1 cellular context compared by ENCODE assay signal in the genomic region with DNA sequence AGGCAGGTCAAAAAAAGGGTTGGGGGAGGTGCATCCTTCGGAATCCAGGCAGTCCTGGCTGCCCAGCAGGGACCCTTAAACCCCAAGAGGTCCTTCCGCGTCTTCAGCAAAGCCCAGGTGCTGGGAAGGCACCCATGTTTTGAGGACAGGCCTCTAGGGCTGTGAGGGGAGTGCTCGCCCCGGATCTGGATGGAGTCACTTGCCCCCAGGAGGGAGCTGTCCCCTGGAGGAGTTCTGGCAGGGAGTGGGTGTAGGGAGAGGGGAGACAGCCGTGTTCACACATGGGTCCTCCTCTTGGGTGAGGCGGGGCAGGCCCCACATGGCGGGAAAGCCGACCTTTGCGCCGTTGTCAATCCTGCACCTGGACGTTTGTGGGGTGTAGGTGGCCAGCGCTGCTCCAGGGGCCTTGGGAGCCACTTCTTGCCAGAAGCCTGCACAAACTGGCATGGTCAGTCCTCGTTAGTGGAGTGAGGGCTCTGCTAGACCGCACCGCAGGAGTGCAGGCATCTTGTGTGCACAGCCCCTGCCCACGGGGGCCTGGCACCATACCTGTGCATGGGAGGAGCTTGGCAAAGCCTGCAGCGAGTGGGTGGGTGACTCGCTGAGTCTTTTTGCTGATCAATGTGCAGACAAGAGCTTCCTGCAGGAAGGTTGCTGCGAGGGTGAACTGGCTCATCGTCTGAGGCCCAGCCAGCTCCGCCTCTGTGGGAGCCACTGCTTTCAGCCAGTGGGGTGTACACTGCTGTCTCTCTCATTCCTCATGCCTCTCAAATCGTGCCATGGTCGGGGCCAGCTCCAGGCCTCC.
A peak's percentile ranks its signal among the peaks of the same experiment; 100 is the strongest.
TF ChIP-seq lines count a peak whose summit lies in the region.

No MANE protein-coding gene starts in this region.

TF ChIP-seq in Ishikawa, 13 proteins besides CTCF, POLR2A, EP300 and RAD21 (continued from another document):
- TF ChIP-seq REST (IDR thresholded peaks at IDR 0.05; ENCODE audit: low read depth) (0 out of 2 replicates have a peak, but pooled peaks have one; percentile 12), EGR1 (IDR thresholded peaks at IDR 0.05) (peak; percentile 65)
